Comparison of ENCODE assay signal across 17 cellular contexts in the genomic region with DNA sequence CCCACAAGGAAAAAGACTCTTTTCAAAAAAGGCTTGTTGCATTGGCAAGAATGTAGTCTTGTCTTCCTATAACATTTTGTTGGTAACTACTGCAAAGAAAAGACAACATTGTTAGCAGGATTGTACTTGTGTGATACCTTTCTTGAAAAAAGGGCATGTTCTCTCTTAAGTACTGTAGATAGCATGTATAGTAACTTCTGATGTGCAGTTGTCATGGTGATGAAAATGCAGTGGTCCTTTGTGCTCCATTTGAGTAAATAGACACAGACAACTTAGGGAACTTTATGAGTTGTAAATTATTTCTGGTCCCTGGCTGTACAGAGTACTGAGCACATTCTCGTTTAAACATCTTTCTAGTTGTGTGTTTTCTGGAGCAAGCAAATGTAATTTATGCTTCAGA.
DNase-seq lines count a peak whose midpoint lies in the region; ATAC-seq, FAIRE-seq and TF ChIP-seq lines count a peak whose summit lies in the region.
"Had no signal": no experiment of that assay in that cellular context is flagged by ENCODE, and none has a peak within 500 bp of the region (broad histone marks: within the 10 kb centered on the region; RNA-seq: fewer than 3 reads in every experiment).

No MANE protein-coding gene starts in this region.

- no TSS peak for BruUV-seq in HepG2 (replicated peaks; lab: Mats Ljungman, UMichigan)

- intact Hi-C loops in HepG2 (cut with micrococcal nuclease; ENCODE audit: unreplicated experiment) (no loop called here), right lobe of liver (cut with DNase I) (no loop called here), esophagus squamous epithelium (cut with DNase I) (no loop called here)

- WGBS in HepG2 (ENCODE audit: low lambda C conversion rate): 94% methylated on average over 1 of the region's 1 CpG
- 100% methylated on average over 1 of the region's 1 CpG for WGBS in right lobe of liver (ENCODE audit: insufficient coverage, low coverage, low lambda C conversion rate, missing lambda C conversion rate)
- WGBS in esophagus squamous epithelium, 2 donors: 58 to 63% methylated on average over 1 of the region's 1 CpG

- H3K4me1 ChIP-seq in HepG2 (ENCODE audit: insufficient read depth, low read length) (peaks cover 52% of the 10 kb centered on the region), right lobe of liver (peaks cover 0 to 27% (median 9%) of the 10 kb centered on the region in 4 donors), esophagus squamous epithelium (peaks cover 38 to 79% (median 48%) of the 10 kb centered on the region in 3 donors), rectal smooth muscle tissue (ENCODE audit: control insufficient read depth, insufficient read depth, low read length) (peaks cover 21% of the 10 kb centered on the region)

- H3K4me3 ChIP-seq in HepG2 (replicated peaks in 1 of 3; ENCODE audit: insufficient read depth in 1 of 3, low read depth in 2 of 3, low read length in 3 of 3) (no peak overlapping the region), right lobe of liver (no peak overlapping the region), esophagus squamous epithelium (no peak overlapping the region), rectal smooth muscle tissue (ENCODE audit: low read length) (no peak overlapping the region)
- H3K4me3 ChIP-seq: MG63 had no signal

- peaks cover 1 to 4% of the 10 kb centered on the region in 2 experiments; a peak in 1 of 5 replicates for H3K36me3 ChIP-seq in HepG2 (replicated peaks in 1 of 2; ENCODE audit: control insufficient read depth in 1 of 2, insufficient read depth in 2 of 2, low read length in 2 of 2)
- H3K36me3 ChIP-seq in right lobe of liver: no peaks in the 10 kb centered on the region
- H3K36me3 ChIP-seq in esophagus squamous epithelium: peaks cover 0 to 25% (median 0%) of the 10 kb centered on the region in 3 donors
- no peaks in the 10 kb centered on the region for H3K36me3 ChIP-seq in rectal smooth muscle tissue (ENCODE audit: control insufficient read depth, insufficient read depth, low read length)
- H3K36me3 ChIP-seq: MG63 had no signal

- DNase-seq in HepG2 (ENCODE audit: low spot score) (peak; percentile 6), right lobe of liver (no peak), esophagus squamous epithelium (lab: John Stamatoyannopoulos, UW) (no peak), medulla oblongata (ENCODE audit: extremely low spot score) (no peak)
- no peak for DNase-seq in stimulated activated CD4-positive, alpha-beta T cell treated with anti-CD3 and anti-CD28 coated beads, Interleukin-12 subunit alpha, Interleukin-12 subunit beta, amount 100 ng/mL, for 4 hours
- DNase-seq: activated CD4-positive, alpha-beta T cell treated with anti-CD3 and anti-CD28 coated beads, Interleukin-2, amount 50 U/mL, for 4 hours; caudate nucleus; GF-D8; GM23248; head of caudate nucleus; MG63; NCI-H146; SIG-M5; stimulated activated CD8-positive, alpha-beta memory T cell treated with anti-CD3 and anti-CD28 coated beads, Interleukin-4, amount 100 ng/mL, for 48 hours had no signal

- no peak for ATAC-seq in HepG2
- no peak for ATAC-seq in right lobe of liver
- no peak for ATAC-seq in GM19328 (IDR thresholded peaks at IDR 0.05; ENCODE audit: unreplicated experiment)

- H3K9ac ChIP-seq in HepG2 (ENCODE audit: insufficient read depth, low read depth, low read length) (no peak overlapping the region), rectal smooth muscle tissue (ENCODE audit: low read length) (no peak overlapping the region)

- POLR2A ChIA-PET in HepG2 (lab: Yijun Ruan, JAX): no interaction called here

- in situ Hi-C loops in HepG2 (cut with HindIII; ENCODE audit: extremely low pct_ligation_motif_present, low pct_unique_long_range_greater_than_20kb): no loop called here

- TF ChIP-seq RAD21 in HepG2 (CRISPR knock-in tag; IDR thresholded peaks at IDR 0.05): no peak

- H3K27ac ChIP-seq in HepG2 (ENCODE audit: extremely low read length, insufficient read depth, low read length) (no peak overlapping the region), right lobe of liver (no peak overlapping the region), esophagus squamous epithelium (peak overlapping the region; percentile 53 to 80 (median 62)), rectal smooth muscle tissue (ENCODE audit: low read depth, low read length) (peak overlapping the region; percentile 81)

- TF ChIP-seq EP300 in HepG2 (IDR thresholded peaks at IDR 0.05; ENCODE audit: low read depth in 2 of 2, low read length in 2 of 2): no peak
- TF ChIP-seq EP300 in HepG2 (CRISPR knock-in tag; IDR thresholded peaks at IDR 0.05; ENCODE audit: borderline replicate concordance): no peak

- FAIRE-seq in HepG2 (lab: Jason Lieb, UNC): no peak
- FAIRE-seq: D721Med had no signal

- H3K9me3 ChIP-seq in HepG2 (ENCODE audit: low read length) (no peaks in the 10 kb centered on the region), right lobe of liver (no peaks in the 10 kb centered on the region), esophagus squamous epithelium (no peaks in the 10 kb centered on the region)
- H3K9me3 ChIP-seq: MG63 had no signal

- TF ChIP-seq POLR2A in HepG2 (IDR thresholded peaks at IDR 0.05; ENCODE audit: insufficient read depth in 1 of 2, low read depth in 2 of 2, low read length in 2 of 2) (no peak), right lobe of liver (IDR thresholded peaks at IDR 0.05) (no peak), esophagus squamous epithelium (IDR thresholded peaks at IDR 0.05) (no peak)

- TF ChIP-seq CTCF in HepG2 (CRISPR knock-in tag; IDR thresholded peaks at IDR 0.05) (no peak), right lobe of liver (IDR thresholded peaks at IDR 0.05) (no peak), esophagus squamous epithelium (IDR thresholded peaks at IDR 0.05) (no peak)

- H3K4me2 ChIP-seq in HepG2 (ENCODE audit: low read depth, low read length): no peak overlapping the region

- no peaks in the 10 kb centered on the region for H4K20me1 ChIP-seq in HepG2 (ENCODE audit: insufficient read depth, low read length)

- H3K27me3 ChIP-seq in HepG2 (ENCODE audit: control insufficient read depth in 1 of 2, insufficient read depth in 2 of 2, low read length in 2 of 2) (no peaks in the 10 kb centered on the region), right lobe of liver (no peaks in the 10 kb centered on the region), esophagus squamous epithelium (no peaks in the 10 kb centered on the region), rectal smooth muscle tissue (ENCODE audit: control insufficient read depth, insufficient read depth, low read length) (no peaks in the 10 kb centered on the region)
- H3K27me3 ChIP-seq: MG63 had no signal

- H3K79me2 ChIP-seq in HepG2 (ENCODE audit: insufficient read depth, low read length): peaks cover 9% of the 10 kb centered on the region

- H2AFZ ChIP-seq in HepG2 (ENCODE audit: low read length): no peak overlapping the region

- CTCF ChIA-PET in HepG2 (lab: Yijun Ruan, JAX; ENCODE audit: low intra/inter-chr PET ratio, low total read pairs): no interaction called here

TF ChIP-seq in HepG2, 621 proteins besides CTCF, POLR2A, EP300 and RAD21:
- TF ChIP-seq RFX3 (CRISPR knock-in tag; IDR thresholded peaks at IDR 0.05): peak; percentile 59; the same call in 1 of the 2 replicates
- TF ChIP-seq KLF13 (CRISPR knock-in tag; IDR thresholded peaks at IDR 0.05): no peak
TF ChIP-seq in HepG2: peak in this region for 1.

Comparison
In these comparisons a context has a peak if more than half of its experiments do, and no peak if none do; other contexts are left out.
1. H3K27ac ChIP-seq: peak in esophagus squamous epithelium (4 of 4) and rectal smooth muscle tissue (single experiment); none in HepG2 (single experiment) and right lobe of liver (0 of 3).